Comparison of ENCODE assay signal across 34 cellular contexts in the genomic region with DNA sequence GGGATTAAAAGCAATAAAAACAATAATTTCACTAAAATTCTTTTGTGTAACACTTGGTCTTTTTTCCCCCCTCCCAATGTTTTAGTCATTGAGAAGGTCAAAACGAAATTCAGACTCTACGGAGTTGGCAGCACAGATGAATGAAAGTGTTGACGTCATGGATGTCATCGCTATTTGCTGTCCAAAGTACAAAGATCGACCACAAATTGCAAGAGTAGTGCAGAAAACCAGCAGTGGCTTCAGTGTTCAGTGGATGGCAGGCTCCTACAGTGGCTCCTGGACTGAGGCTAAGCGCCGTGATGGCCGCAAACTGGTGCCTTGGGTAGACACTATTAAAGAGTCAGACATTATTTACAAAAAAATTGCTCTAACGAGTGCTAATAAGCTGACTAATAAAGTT.
"Had no signal": no experiment of that assay in that cellular context is flagged by ENCODE, and none has a peak within 500 bp of the region (broad histone marks: within the 10 kb centered on the region; RNA-seq: fewer than 3 reads in every experiment).

No MANE protein-coding gene starts in this region.

- H3K4me1 Mint-ChIP-seq: activated CD4-positive, alpha-beta T cell treated with anti-CD3 and anti-CD28 coated beads, Interleukin-2, amount 10 ng/mL, durations not matched to agents 24 days and 14 days; activated naive CD4-positive, alpha-beta T cell treated with anti-CD3 and anti-CD28 coated beads, Interleukin-2, amount 50 U/mL, for 24 hours; activated naive CD8-positive, alpha-beta T cell treated with anti-CD3 and anti-CD28 coated beads, Interleukin-2, amount 10 ng/mL, durations not matched to agents 7 days and 5 days; activated T-helper 17 cell treated with anti-CD3 and anti-CD28 coated beads, Interleukin-2, amount 50 U/mL, for 72 hours had no signal

- H3K4me1 ChIP-seq: ascending aorta had no signal

- H3K4me3 Mint-ChIP-seq: activated CD4-positive, alpha-beta T cell treated with anti-CD3 and anti-CD28 coated beads, Interleukin-2, amount 10 ng/mL, durations not matched to agents 24 days and 14 days; activated CD8-positive, alpha-beta T cell treated with anti-CD3 and anti-CD28 coated beads for 36 hours; activated naive CD4-positive, alpha-beta T cell treated with anti-CD3 and anti-CD28 coated beads, Interleukin-2, amount 50 U/mL, for 24 hours; activated naive CD8-positive, alpha-beta T cell treated with anti-CD3 and anti-CD28 coated beads, Interleukin-2, amount 10 ng/mL, durations not matched to agents 7 days and 5 days; activated T-cell treated with anti-CD3 and anti-CD28 coated beads, Interleukin-2, amount 50 U/mL, for 72 hours; activated T-helper 17 cell treated with anti-CD3 and anti-CD28 coated beads, Interleukin-2, amount 50 U/mL, for 72 hours had no signal

- ATAC-seq: activated CD8-positive, alpha-beta T cell treated with anti-CD3 and anti-CD28 coated beads for 36 hours; activated T-cell treated with anti-CD3 and anti-CD28 coated beads, Interleukin-2, amount 50 U/mL, for 72 hours; activated T-helper 17 cell treated with anti-CD3 and anti-CD28 coated beads, Interleukin-2, amount 50 U/mL, for 72 hours had no signal

- H3K27ac Mint-ChIP-seq: activated CD4-positive, alpha-beta T cell treated with anti-CD3 and anti-CD28 coated beads, Interleukin-2, amount 10 ng/mL, durations not matched to agents 24 days and 14 days; activated CD8-positive, alpha-beta T cell treated with anti-CD3 and anti-CD28 coated beads for 36 hours; activated naive CD4-positive, alpha-beta T cell treated with anti-CD3 and anti-CD28 coated beads, Interleukin-2, amount 50 U/mL, for 24 hours; activated naive CD8-positive, alpha-beta T cell treated with anti-CD3 and anti-CD28 coated beads, Interleukin-2, amount 10 ng/mL, durations not matched to agents 7 days and 5 days; activated T-cell treated with anti-CD3 and anti-CD28 coated beads, Interleukin-2, amount 50 U/mL, for 72 hours; activated T-helper 17 cell treated with anti-CD3 and anti-CD28 coated beads, Interleukin-2, amount 50 U/mL, for 72 hours had no signal

- H3K9me3 Mint-ChIP-seq: activated CD4-positive, alpha-beta T cell treated with anti-CD3 and anti-CD28 coated beads, Interleukin-2, amount 10 ng/mL, durations not matched to agents 24 days and 14 days; activated CD8-positive, alpha-beta T cell treated with anti-CD3 and anti-CD28 coated beads for 36 hours; activated naive CD4-positive, alpha-beta T cell treated with anti-CD3 and anti-CD28 coated beads, Interleukin-2, amount 50 U/mL, for 24 hours; activated naive CD8-positive, alpha-beta T cell treated with anti-CD3 and anti-CD28 coated beads, Interleukin-2, amount 10 ng/mL, durations not matched to agents 7 days and 5 days; activated T-cell treated with anti-CD3 and anti-CD28 coated beads, Interleukin-2, amount 50 U/mL, for 72 hours; activated T-helper 17 cell treated with anti-CD3 and anti-CD28 coated beads, Interleukin-2, amount 50 U/mL, for 72 hours had no signal

- H3K27me3 Mint-ChIP-seq: activated CD4-positive, alpha-beta T cell treated with anti-CD3 and anti-CD28 coated beads, Interleukin-2, amount 10 ng/mL, durations not matched to agents 24 days and 14 days; activated CD8-positive, alpha-beta T cell treated with anti-CD3 and anti-CD28 coated beads for 36 hours; activated naive CD4-positive, alpha-beta T cell treated with anti-CD3 and anti-CD28 coated beads, Interleukin-2, amount 50 U/mL, for 24 hours; activated naive CD8-positive, alpha-beta T cell treated with anti-CD3 and anti-CD28 coated beads, Interleukin-2, amount 10 ng/mL, durations not matched to agents 7 days and 5 days; activated T-helper 17 cell treated with anti-CD3 and anti-CD28 coated beads, Interleukin-2, amount 50 U/mL, for 72 hours had no signal

- DNase-seq: activated CD4-positive, alpha-beta T cell treated with anti-CD3 and anti-CD28 coated beads for 1 hour; activated CD4-positive, alpha-beta T cell treated with anti-CD3 and anti-CD28 coated beads, Interleukin-2, amount 10 ng/mL, durations not matched to agents 24 days and 14 days; activated CD4-positive, alpha-beta T cell treated with anti-CD3 and anti-CD28 coated beads, Interleukin-2, amount 50 U/mL, for 4 hours; activated CD4-positive, CD25-positive, alpha-beta regulatory T cell; activated CD8-positive, alpha-beta T cell treated with anti-CD3 and anti-CD28 coated beads for 36 hours; activated effector memory CD4-positive, alpha-beta T cell treated with anti-CD3 and anti-CD28 coated beads, Interleukin-2, amount 50 U/mL, for 16 hours; activated naive CD4-positive, alpha-beta T cell; activated naive CD8-positive, alpha-beta T cell treated with anti-CD3 and anti-CD28 coated beads, Interleukin-2, amount 10 ng/mL, durations not matched to agents 7 days and 5 days; activated T-cell treated with anti-CD3 and anti-CD28 coated beads, Interleukin-2, amount 50 U/mL, for 1 hour; activated T-cell treated with anti-CD3 and anti-CD28 coated beads, Interleukin-2, amount 50 U/mL, for 72 hours; amygdala; cerebellar nuclear complex; Kasumi-1; MM.1S; MV-4-11; NCI-H1092; NCI-H1436 treated with DMSO at 0.1 percent for 48 hours; NCI-H1694 treated with DMSO at 0.1 percent for 48 hours; NCI-H2029; NCI-H2107; NCI-H2171; NCI-H510A; NCI-H526; NCI-H748 treated with DMSO at 0.1 percent for 48 hours; NK-92 treated with Interleukin-12 subunit alpha and Interleukin-12 subunit beta, amount 100 ng/mL, for 24 hours; Right ventricle myocardium superior; SW 1271; T-helper 1 cell; T-helper 2 cell; T-helper 9 cell; WERI-Rb-1 had no signal

- H3K4me3 ChIP-seq: ascending aorta had no signal

- H3K27me3 ChIP-seq: ascending aorta had no signal

- H3K27ac ChIP-seq: ascending aorta, WERI-Rb-1 had no signal

- H3K9me3 ChIP-seq: ascending aorta had no signal
